Comparison of ENCODE assay signal across 24 cellular contexts in the genomic region with DNA sequence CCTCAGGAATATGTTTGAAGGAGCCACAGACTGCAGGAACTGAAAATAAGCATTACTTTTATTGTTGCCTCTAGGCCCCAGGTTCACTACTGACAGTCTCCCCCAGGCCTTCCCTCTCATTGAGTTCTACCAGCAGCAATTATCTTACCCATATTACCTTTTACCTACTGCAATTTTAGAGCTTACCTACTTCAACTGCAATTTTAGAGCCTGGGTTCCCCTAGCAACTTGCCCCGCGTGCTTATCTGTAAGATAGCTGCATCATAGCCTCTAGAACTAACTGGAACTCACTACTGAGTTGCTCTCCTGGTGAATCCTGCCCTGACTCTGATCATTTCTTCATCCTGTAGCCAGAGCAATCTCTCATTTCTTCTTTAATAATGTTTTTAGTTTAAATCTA.
"Had no signal": no experiment of that assay in that cellular context is flagged by ENCODE, and none has a peak within 500 bp of the region (broad histone marks: within the 10 kb centered on the region; RNA-seq: fewer than 3 reads in every experiment).

No MANE protein-coding gene starts in this region.

- H3K4me3 ChIP-seq: colonic mucosa, coronary artery, dorsolateral prefrontal cortex, esophagus muscularis mucosa, esophagus squamous epithelium, gastrocnemius medialis, gastroesophageal sphincter, heart left ventricle, heart right ventricle had no signal

- H3K27me3 ChIP-seq: colonic mucosa, dorsolateral prefrontal cortex, esophagus muscularis mucosa, esophagus squamous epithelium, foreskin keratinocyte, gastrocnemius medialis, gastroesophageal sphincter, heart right ventricle had no signal

- H3K36me3 ChIP-seq: colonic mucosa, esophagus muscularis mucosa, esophagus squamous epithelium, gastrocnemius medialis, gastroesophageal sphincter, heart left ventricle, heart right ventricle had no signal

- H3K27ac ChIP-seq: colonic mucosa, coronary artery, dorsolateral prefrontal cortex, epithelial cell of prostate, esophagus muscularis mucosa, esophagus squamous epithelium, foreskin keratinocyte, gastrocnemius medialis, gastroesophageal sphincter, heart left ventricle, heart right ventricle had no signal

- H3K9me3 ChIP-seq: colonic mucosa, esophagus muscularis mucosa, esophagus squamous epithelium, gastrocnemius medialis, gastroesophageal sphincter had no signal

- H3K4me1 ChIP-seq: colonic mucosa, esophagus muscularis mucosa, esophagus squamous epithelium, foreskin keratinocyte, gastrocnemius medialis, gastroesophageal sphincter, heart left ventricle, heart right ventricle had no signal

- DNase-seq: colonic mucosa; cortex of kidney; dermis blood vessel endothelial cell; dorsolateral prefrontal cortex; effector CD4-positive, alpha-beta T cell; effector CD8-positive, alpha-beta T cell; effector memory CD4-positive, alpha-beta T cell; effector memory CD8-positive, alpha-beta T cell; endodermal cell; erythroblast; esophagus squamous epithelium; foreskin fibroblast; foreskin keratinocyte; foreskin melanocyte; gastrocnemius medialis; glutamatergic neuron; head of caudate nucleus; heart left ventricle; heart right ventricle had no signal

- ATAC-seq: effector memory CD8-positive, alpha-beta T cell; esophagus mucosa; foreskin keratinocyte; gastrocnemius medialis; gastroesophageal sphincter; heart left ventricle; heart right ventricle had no signal
